Comparison of ENCODE assay signal across 16 cellular contexts in the genomic region with DNA sequence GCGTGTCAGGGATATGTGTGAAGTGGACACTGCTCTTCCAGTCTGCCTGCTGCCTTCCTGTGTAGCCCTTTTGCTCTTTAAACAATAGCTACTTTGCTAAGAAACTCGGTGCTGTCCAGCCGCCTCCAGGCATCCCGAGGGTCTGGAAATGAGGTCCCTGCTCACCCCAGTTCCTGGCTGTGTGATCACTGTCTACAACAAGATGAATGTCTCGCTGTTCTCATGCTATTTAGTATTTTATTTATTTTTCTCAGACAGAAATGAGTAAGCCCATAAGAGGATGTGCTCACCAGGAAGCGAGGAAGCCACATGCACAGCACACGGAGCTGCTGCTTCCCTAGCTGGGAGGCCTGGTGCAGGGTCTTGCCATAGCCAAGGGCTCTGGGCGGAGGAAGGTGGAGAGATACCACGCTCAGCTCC.
DNase-seq lines count a peak whose midpoint lies in the region; ATAC-seq and TF ChIP-seq lines count a peak whose summit lies in the region.
"Had no signal": no experiment of that assay in that cellular context is flagged by ENCODE, and none has a peak within 500 bp of the region (broad histone marks: within the 10 kb centered on the region; RNA-seq: fewer than 3 reads in every experiment).

No MANE protein-coding gene starts in this region.

- H3K4ac ChIP-seq in neuronal stem cell (ENCODE audit: low read length), result no peak overlapping the region

- H3K4me3 ChIP-seq in NB4 (ENCODE audit: low read depth, low read length) (no peak overlapping the region), neuronal stem cell (ENCODE audit: low read length in 2 of 2) (no peak overlapping the region)
- H3K4me3 ChIP-seq: PC-9 had no signal

- H2AK5ac ChIP-seq in neuronal stem cell (ENCODE audit: low read depth, low read length), result no peak overlapping the region

- H2BK5ac ChIP-seq in neuronal stem cell (ENCODE audit: low read length), result no peak overlapping the region

- no peak overlapping the region for H2BK15ac ChIP-seq in neuronal stem cell (ENCODE audit: low read length)

- no peak overlapping the region for H2BK12ac ChIP-seq in neuronal stem cell (ENCODE audit: low read length)

- H3K9me3 ChIP-seq in neuronal stem cell (replicated peaks in 1 of 2; ENCODE audit: control insufficient read depth in 2 of 2, insufficient read depth in 1 of 2, low read depth in 1 of 2, low read length in 2 of 2), result no peaks in the 10 kb centered on the region
- H3K9me3 ChIP-seq: BE2C had no signal

- no peaks in the 10 kb centered on the region for H3K36me3 Mint-ChIP-seq in endothelial cell (ENCODE audit: low read depth, unreplicated experiment)
- H3K36me3 Mint-ChIP-seq in WTC11, result no peaks in the 10 kb centered on the region

- H3K9ac ChIP-seq in neuronal stem cell (ENCODE audit: low read depth, low read length, poor library complexity), result no peak overlapping the region

- CTCF ChIA-PET in WTC11 (lab: Charles Lee), result no interaction called here

- peaks cover 0 to 7% of the 10 kb centered on the region in 2 donors for H3K4me1 ChIP-seq in neuronal stem cell (ENCODE audit: control insufficient read depth in 2 of 2, insufficient read depth in 1 of 2, low read depth in 1 of 2, low read length in 2 of 2)
- H3K4me1 ChIP-seq: BE2C had no signal

- peak; percentile 71 for DNase-seq in EH (ENCODE audit: low read depth)
- DNase-seq in NB4 (ENCODE audit: low read depth), result peak; percentile 11
- DNase-seq in endothelial cell (ENCODE audit: low spot score), result peak; percentile 8
- DNase-seq in neuronal stem cell (ENCODE audit: low spot score), result no peak
- DNase-seq in midbrain (lab: John Stamatoyannopoulos, UW), result no peak
- no peak for DNase-seq in WTC11 (ENCODE audit: low spot score)
- no peak for DNase-seq in NAMALWA (ENCODE audit: low spot score)
- DNase-seq in NCI-H526 treated with DMSO at 0.1 percent for 48 hours (lab: John Stamatoyannopoulos, UW), result no peak
- DNase-seq: activated CD8-positive, alpha-beta T cell treated with anti-CD3 and anti-CD28 coated beads for 36 hours; BE2C; DMS 273 treated with DMSO at 0.1 percent for 48 hours; hypothalamus; NCI-H187; PC-9 had no signal

- H3K27me3 Mint-ChIP-seq in endothelial cell (ENCODE audit: unreplicated experiment) (no peaks in the 10 kb centered on the region), WTC11 (ENCODE audit: low read depth) (no peaks in the 10 kb centered on the region)

- TF ChIP-seq CTCF in NB4 (IDR thresholded peaks at IDR 0.05; ENCODE audit: low read depth, low read length) (no peak), endothelial cell (IDR thresholded peaks at IDR 0.05; ENCODE audit: unreplicated experiment) (no peak), WTC11 (IDR thresholded peaks at IDR 0.05) (no peak)

- no peaks in the 10 kb centered on the region for H3K36me3 ChIP-seq in neuronal stem cell (replicated peaks in 1 of 2; ENCODE audit: control insufficient read depth in 2 of 2, insufficient read depth in 2 of 2, low read length in 2 of 2)
- H3K36me3 ChIP-seq: BE2C had no signal

- POLR2A ChIA-PET in WTC11 (lab: Charles Lee), result no interaction called here

- no CpG with 5 or more reads among the region's 9 CpGs for WGBS in neuronal stem cell (ENCODE audit: extremely low coverage in 2 of 2, insufficient read length in 2 of 2, insufficient replicate concordance in 1 of 2), 2 donors

- H3K27ac Mint-ChIP-seq in endothelial cell (ENCODE audit: unreplicated experiment), result peak overlapping the region; percentile 8
- H3K27ac Mint-ChIP-seq in WTC11, result no peak overlapping the region
- H3K27ac Mint-ChIP-seq: activated CD8-positive, alpha-beta T cell treated with anti-CD3 and anti-CD28 coated beads for 36 hours; activated T-helper 2 cell treated with anti-CD3 and anti-CD28 coated beads, Interferon-gamma antibody, Interleukin-2, Interleukin-4, amounts not matched to agents 10 μg/mL and 5 μg/mL and 100 μg/mL, durations not matched to agents 14 hours and 24 hours and 36 hours had no signal

- TF ChIP-seq POLR2A in NB4 (IDR thresholded peaks at IDR 0.05; ENCODE audit: extremely low read depth, insufficient read length), result no peak

- H3K14ac ChIP-seq in neuronal stem cell (ENCODE audit: low read length), result no peak overlapping the region

- no peaks in the 10 kb centered on the region for H3K9me3 Mint-ChIP-seq in endothelial cell (ENCODE audit: unreplicated experiment)
- H3K9me3 Mint-ChIP-seq in WTC11, result no peaks in the 10 kb centered on the region
- H3K9me3 Mint-ChIP-seq: activated CD8-positive, alpha-beta T cell treated with anti-CD3 and anti-CD28 coated beads for 36 hours; activated T-helper 2 cell treated with anti-CD3 and anti-CD28 coated beads, Interferon-gamma antibody, Interleukin-2, Interleukin-4, amounts not matched to agents 10 μg/mL and 5 μg/mL and 100 μg/mL, durations not matched to agents 14 hours and 24 hours and 36 hours had no signal

- H3K27me3 ChIP-seq in neuronal stem cell (ENCODE audit: control insufficient read depth in 3 of 3, insufficient read depth in 3 of 3, low read depth in 1 of 3, low read length in 3 of 3), result no peaks in the 10 kb centered on the region
- H3K27me3 ChIP-seq: BE2C had no signal

- no peaks in the 10 kb centered on the region for H3K79me1 ChIP-seq in neuronal stem cell (ENCODE audit: low read depth, low read length)

- no peak overlapping the region for H3K23ac ChIP-seq in neuronal stem cell (ENCODE audit: low read depth, low read length, poor library complexity)

- H2AFZ ChIP-seq in neuronal stem cell (ENCODE audit: low read length), result peak overlapping the region; percentile 68
- H2AFZ ChIP-seq: PC-9 had no signal

- H3K4me1 Mint-ChIP-seq in endothelial cell (ENCODE audit: unreplicated experiment) (peaks cover 16% of the 10 kb centered on the region), WTC11 (peaks cover 20% of the 10 kb centered on the region)

- H3K27ac ChIP-seq in neuronal stem cell (replicated peaks; ENCODE audit: low read length), result no peak overlapping the region
- H3K27ac ChIP-seq: PC-9 had no signal

- H3K4me2 ChIP-seq in neuronal stem cell (ENCODE audit: insufficient read depth, low read length, poor library complexity, severe bottlenecking), result no peak overlapping the region
- H3K4me2 ChIP-seq: PC-9 had no signal

- no peak overlapping the region for H4K91ac ChIP-seq in neuronal stem cell (ENCODE audit: low read depth, low read length, poor library complexity)

- no peak overlapping the region for H4K8ac ChIP-seq in neuronal stem cell (ENCODE audit: low read depth, low read length)

- peak overlapping the region; percentile 61 for H3K18ac ChIP-seq in neuronal stem cell (ENCODE audit: low read length)

- H3K4me3 Mint-ChIP-seq in endothelial cell (ENCODE audit: unreplicated experiment) (no peak overlapping the region), WTC11 (no peak overlapping the region)
- H3K4me3 Mint-ChIP-seq: activated CD8-positive, alpha-beta T cell treated with anti-CD3 and anti-CD28 coated beads for 36 hours had no signal

- ATAC-seq in WTC11, result no peak
- ATAC-seq: activated CD8-positive, alpha-beta T cell treated with anti-CD3 and anti-CD28 coated beads for 36 hours; left lobe of liver had no signal

- H2BK120ac ChIP-seq in neuronal stem cell (ENCODE audit: low read depth, low read length), result no peak overlapping the region

TF ChIP-seq in WTC11, 78 proteins besides CTCF, POLR2A, EP300 and RAD21 (continues in another document):
- no peak for TF ChIP-seq NR2C2 (CRISPR knock-in tag; IDR thresholded peaks at IDR 0.05)
- TF ChIP-seq, protein P1, sequence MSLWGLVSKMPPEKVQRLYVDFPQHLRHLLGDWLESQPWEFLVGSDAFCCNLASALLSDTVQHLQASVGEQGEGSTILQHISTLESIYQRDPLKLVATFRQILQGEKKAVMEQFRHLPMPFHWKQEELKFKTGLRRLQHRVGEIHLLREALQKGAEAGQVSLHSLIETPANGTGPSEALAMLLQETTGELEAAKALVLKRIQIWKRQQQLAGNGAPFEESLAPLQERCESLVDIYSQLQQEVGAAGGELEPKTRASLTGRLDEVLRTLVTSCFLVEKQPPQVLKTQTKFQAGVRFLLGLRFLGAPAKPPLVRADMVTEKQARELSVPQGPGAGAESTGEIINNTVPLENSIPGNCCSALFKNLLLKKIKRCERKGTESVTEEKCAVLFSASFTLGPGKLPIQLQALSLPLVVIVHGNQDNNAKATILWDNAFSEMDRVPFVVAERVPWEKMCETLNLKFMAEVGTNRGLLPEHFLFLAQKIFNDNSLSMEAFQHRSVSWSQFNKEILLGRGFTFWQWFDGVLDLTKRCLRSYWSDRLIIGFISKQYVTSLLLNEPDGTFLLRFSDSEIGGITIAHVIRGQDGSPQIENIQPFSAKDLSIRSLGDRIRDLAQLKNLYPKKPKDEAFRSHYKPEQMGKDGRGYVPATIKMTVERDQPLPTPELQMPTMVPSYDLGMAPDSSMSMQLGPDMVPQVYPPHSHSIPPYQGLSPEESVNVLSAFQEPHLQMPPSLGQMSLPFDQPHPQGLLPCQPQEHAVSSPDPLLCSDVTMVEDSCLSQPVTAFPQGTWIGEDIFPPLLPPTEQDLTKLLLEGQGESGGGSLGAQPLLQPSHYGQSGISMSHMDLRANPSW (CRISPR knock-in tag; conservative IDR thresholded peaks at IDR 0.05; ENCODE audit: low read depth), result no peak
- TF ChIP-seq, protein P2, sequence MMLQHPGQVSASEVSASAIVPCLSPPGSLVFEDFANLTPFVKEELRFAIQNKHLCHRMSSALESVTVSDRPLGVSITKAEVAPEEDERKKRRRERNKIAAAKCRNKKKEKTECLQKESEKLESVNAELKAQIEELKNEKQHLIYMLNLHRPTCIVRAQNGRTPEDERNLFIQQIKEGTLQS (CRISPR knock-in tag; conservative IDR thresholded peaks at IDR 0.05), result no peak
- TF ChIP-seq, protein P3, sequence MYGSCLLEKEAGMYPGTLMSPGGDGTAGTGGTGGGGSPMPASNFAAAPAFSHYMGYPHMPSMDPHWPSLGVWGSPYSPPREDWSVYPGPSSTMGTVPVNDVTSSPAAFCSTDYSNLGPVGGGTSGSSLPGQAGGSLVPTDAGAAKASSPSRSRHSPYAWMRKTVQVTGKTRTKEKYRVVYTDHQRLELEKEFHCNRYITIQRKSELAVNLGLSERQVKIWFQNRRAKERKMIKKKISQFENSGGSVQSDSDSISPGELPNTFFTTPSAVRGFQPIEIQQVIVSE (CRISPR knock-in tag; IDR thresholded peaks at IDR 0.05; ENCODE audit: borderline replicate concordance), result no peak
- no peak for TF ChIP-seq SOX15 (CRISPR knock-in tag; IDR thresholded peaks at IDR 0.05)

Comparison
In these comparisons a context has a peak if more than half of its experiments do, and no peak if none do; other contexts are left out.
1. DNase-seq: peak in EH (single experiment), NB4 (single experiment) and endothelial cell (single experiment); none in neuronal stem cell (single experiment), midbrain (single experiment), WTC11 (single experiment), NAMALWA (single experiment) and NCI-H526 treated with DMSO at 0.1 percent for 48 hours (single experiment).